Comparison of ENCODE assay signal across 2 cellular contexts in the genomic region with DNA sequence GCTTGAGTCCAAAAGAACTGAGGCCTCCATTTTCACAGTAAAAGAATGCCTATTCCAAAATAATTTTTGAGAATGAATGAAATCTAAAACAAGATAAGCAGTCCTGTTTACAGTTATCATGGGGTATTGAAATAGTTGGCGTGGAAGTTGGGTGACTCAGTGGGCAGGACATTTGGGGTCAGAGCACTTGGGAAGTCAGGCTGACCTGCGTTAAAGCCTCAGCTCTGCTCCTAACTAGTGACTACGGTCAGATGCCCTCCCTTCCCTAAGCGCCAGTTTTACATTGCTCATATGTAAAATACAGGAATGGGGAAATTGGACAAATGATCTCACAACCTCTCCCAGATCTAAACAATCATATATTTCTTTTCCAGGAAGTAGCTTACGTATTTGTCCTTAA.
TF ChIP-seq lines count a peak whose summit lies in the region.

No MANE protein-coding gene starts in this region.

TF ChIP-seq in liver, 16 proteins besides CTCF, POLR2A, EP300 and RAD21 (continued from another document):
- peak in 1 of 2 donors; percentile 57 for TF ChIP-seq JUND (IDR thresholded peaks at IDR 0.05)
- TF ChIP-seq YY1 (IDR thresholded peaks at IDR 0.05), result peak; percentile 15

TF ChIP-seq in HepG2, 621 proteins besides CTCF, POLR2A, EP300 and RAD21 (continued from another document):
- TF ChIP-seq, protein P1, sequence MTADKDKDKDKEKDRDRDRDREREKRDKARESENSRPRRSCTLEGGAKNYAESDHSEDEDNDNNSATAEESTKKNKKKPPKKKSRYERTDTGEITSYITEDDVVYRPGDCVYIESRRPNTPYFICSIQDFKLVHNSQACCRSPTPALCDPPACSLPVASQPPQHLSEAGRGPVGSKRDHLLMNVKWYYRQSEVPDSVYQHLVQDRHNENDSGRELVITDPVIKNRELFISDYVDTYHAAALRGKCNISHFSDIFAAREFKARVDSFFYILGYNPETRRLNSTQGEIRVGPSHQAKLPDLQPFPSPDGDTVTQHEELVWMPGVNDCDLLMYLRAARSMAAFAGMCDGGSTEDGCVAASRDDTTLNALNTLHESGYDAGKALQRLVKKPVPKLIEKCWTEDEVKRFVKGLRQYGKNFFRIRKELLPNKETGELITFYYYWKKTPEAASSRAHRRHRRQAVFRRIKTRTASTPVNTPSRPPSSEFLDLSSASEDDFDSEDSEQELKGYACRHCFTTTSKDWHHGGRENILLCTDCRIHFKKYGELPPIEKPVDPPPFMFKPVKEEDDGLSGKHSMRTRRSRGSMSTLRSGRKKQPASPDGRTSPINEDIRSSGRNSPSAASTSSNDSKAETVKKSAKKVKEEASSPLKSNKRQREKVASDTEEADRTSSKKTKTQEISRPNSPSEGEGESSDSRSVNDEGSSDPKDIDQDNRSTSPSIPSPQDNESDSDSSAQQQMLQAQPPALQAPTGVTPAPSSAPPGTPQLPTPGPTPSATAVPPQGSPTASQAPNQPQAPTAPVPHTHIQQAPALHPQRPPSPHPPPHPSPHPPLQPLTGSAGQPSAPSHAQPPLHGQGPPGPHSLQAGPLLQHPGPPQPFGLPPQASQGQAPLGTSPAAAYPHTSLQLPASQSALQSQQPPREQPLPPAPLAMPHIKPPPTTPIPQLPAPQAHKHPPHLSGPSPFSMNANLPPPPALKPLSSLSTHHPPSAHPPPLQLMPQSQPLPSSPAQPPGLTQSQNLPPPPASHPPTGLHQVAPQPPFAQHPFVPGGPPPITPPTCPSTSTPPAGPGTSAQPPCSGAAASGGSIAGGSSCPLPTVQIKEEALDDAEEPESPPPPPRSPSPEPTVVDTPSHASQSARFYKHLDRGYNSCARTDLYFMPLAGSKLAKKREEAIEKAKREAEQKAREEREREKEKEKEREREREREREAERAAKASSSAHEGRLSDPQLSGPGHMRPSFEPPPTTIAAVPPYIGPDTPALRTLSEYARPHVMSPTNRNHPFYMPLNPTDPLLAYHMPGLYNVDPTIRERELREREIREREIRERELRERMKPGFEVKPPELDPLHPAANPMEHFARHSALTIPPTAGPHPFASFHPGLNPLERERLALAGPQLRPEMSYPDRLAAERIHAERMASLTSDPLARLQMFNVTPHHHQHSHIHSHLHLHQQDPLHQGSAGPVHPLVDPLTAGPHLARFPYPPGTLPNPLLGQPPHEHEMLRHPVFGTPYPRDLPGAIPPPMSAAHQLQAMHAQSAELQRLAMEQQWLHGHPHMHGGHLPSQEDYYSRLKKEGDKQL (CRISPR knock-in tag; IDR thresholded peaks at IDR 0.05; ENCODE audit: low read depth), result no peak
- TF ChIP-seq IKZF5 (CRISPR knock-in tag; IDR thresholded peaks at IDR 0.05), result no peak
- no peak for TF ChIP-seq ZZZ3 (CRISPR knock-in tag; IDR thresholded peaks at IDR 0.05; ENCODE audit: borderline replicate concordance)
- TF ChIP-seq AGO2 (optimal IDR thresholded peaks at IDR 0.05; ENCODE audit: low read depth, low read length), result no peak
